Comparison of ENCODE assay signal across 1 cellular context in the genomic region with DNA sequence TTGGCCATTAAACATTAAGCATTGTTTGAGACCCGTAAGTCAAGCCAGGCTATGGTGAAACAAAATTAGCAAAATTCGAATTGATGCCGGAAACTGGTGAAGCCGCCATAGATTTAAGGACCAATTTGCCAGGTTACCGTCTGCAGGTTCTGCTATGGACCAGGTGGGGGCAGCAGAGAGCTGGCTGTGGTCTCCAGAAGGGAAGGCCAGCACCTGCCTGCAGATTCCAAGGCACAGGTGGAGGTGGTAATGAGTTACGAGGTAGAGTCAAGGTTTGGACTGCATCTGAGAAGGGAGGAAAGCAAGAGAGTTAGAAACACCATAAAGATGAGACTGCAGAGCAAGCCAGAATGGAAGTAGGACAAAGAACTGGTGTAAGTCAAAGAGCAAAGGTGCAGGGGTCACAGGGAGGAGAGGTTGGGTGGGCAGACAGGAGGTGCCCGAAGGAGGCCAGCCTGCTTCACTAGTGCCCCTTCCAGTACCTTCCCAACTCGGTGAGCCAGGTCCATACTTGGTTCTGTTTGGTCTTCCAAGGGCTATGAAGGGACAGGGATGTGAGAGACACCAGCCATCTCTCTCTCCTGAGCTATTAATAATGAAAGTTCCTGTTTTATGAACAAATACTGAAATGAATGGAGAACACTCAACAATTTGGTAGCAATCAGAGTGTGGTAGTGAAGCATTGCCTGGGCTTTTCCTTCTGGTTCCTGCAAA.
TF ChIP-seq lines count a peak whose summit lies in the region.

No MANE protein-coding gene starts in this region.

TF ChIP-seq in HepG2, 621 proteins besides CTCF, POLR2A, EP300 and RAD21 (continued from another document and continues in another):
- TF ChIP-seq, protein P1, sequence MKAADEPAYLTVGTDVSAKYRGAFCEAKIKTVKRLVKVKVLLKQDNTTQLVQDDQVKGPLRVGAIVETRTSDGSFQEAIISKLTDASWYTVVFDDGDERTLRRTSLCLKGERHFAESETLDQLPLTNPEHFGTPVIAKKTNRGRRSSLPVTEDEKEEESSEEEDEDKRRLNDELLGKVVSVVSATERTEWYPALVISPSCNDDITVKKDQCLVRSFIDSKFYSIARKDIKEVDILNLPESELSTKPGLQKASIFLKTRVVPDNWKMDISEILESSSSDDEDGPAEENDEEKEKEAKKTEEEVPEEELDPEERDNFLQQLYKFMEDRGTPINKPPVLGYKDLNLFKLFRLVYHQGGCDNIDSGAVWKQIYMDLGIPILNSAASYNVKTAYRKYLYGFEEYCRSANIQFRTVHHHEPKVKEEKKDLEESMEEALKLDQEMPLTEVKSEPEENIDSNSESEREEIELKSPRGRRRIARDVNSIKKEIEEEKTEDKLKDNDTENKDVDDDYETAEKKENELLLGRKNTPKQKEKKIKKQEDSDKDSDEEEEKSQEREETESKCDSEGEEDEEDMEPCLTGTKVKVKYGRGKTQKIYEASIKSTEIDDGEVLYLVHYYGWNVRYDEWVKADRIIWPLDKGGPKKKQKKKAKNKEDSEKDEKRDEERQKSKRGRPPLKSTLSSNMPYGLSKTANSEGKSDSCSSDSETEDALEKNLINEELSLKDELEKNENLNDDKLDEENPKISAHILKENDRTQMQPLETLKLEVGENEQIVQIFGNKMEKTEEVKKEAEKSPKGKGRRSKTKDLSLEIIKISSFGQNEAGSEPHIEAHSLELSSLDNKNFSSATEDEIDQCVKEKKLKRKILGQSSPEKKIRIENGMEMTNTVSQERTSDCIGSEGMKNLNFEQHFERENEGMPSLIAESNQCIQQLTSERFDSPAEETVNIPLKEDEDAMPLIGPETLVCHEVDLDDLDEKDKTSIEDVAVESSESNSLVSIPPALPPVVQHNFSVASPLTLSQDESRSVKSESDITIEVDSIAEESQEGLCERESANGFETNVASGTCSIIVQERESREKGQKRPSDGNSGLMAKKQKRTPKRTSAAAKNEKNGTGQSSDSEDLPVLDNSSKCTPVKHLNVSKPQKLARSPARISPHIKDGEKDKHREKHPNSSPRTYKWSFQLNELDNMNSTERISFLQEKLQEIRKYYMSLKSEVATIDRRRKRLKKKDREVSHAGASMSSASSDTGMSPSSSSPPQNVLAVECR (CRISPR knock-in tag; IDR thresholded peaks at IDR 0.05; ENCODE audit: borderline replicate concordance), result no peak; the same call in 1 of the 2 replicates
- TF ChIP-seq ZNF136 (CRISPR knock-in tag; IDR thresholded peaks at IDR 0.05; ENCODE audit: low read depth) (no peak), ZNF543 (CRISPR knock-in tag; IDR thresholded peaks at IDR 0.05) (no peak), ZC3H4 (CRISPR knock-in tag; IDR thresholded peaks at IDR 0.05; ENCODE audit: borderline replicate concordance) (no peak), NBN (conservative IDR thresholded peaks at IDR 0.05) (no peak), ZNF382 (CRISPR knock-in tag; IDR thresholded peaks at IDR 0.05; ENCODE audit: borderline replicate concordance) (no peak), GMEB1 (CRISPR knock-in tag; IDR thresholded peaks at IDR 0.05; ENCODE audit: borderline replicate concordance) (no peak), ZMAT5 (CRISPR knock-in tag; IDR thresholded peaks at IDR 0.05; ENCODE audit: borderline replicate concordance, low read depth) (no peak), ZMYM3 (CRISPR knock-in tag; IDR thresholded peaks at IDR 0.05) (no peak), ZNF34 (CRISPR knock-in tag; IDR thresholded peaks at IDR 0.05; ENCODE audit: borderline replicate concordance) (no peak), SOX5 (CRISPR knock-in tag; IDR thresholded peaks at IDR 0.05; ENCODE audit: borderline replicate concordance) (peak; percentile 39; the same call in 1 of the 2 replicates), ZBTB34 (CRISPR knock-in tag; IDR thresholded peaks at IDR 0.05) (no peak), CAMTA2 (CRISPR knock-in tag; IDR thresholded peaks at IDR 0.05; ENCODE audit: borderline replicate concordance) (no peak), ZNF460 (CRISPR knock-in tag; IDR thresholded peaks at IDR 0.05; ENCODE audit: borderline replicate concordance) (peak; percentile 19; the same call in 1 of the 2 replicates), ZBTB26 (CRISPR knock-in tag; IDR thresholded peaks at IDR 0.05; ENCODE audit: borderline replicate concordance) (no peak), JUNB (CRISPR knock-in tag; IDR thresholded peaks at IDR 0.05; ENCODE audit: borderline replicate concordance) (no peak; the same call in 1 of the 2 replicates), ZNF841 (CRISPR knock-in tag; IDR thresholded peaks at IDR 0.05; ENCODE audit: borderline replicate concordance) (no peak), SIN3A (IDR thresholded peaks at IDR 0.05; ENCODE audit: borderline replicate concordance, low read depth, low read length) (no peak), ZNF790 (CRISPR knock-in tag; IDR thresholded peaks at IDR 0.05; ENCODE audit: borderline replicate concordance) (no peak), ZNF256 (CRISPR knock-in tag; conservative IDR thresholded peaks at IDR 0.05) (no peak), ZNF772 (CRISPR knock-in tag; IDR thresholded peaks at IDR 0.05) (0 out of 2 replicates have a peak, but pooled peaks have one; percentile 43), PPARG (CRISPR knock-in tag; conservative IDR thresholded peaks at IDR 0.05) (peak; percentile 50; the same call in 1 of the 2 replicates), FOXA3 (CRISPR knock-in tag; IDR thresholded peaks at IDR 0.05) (no peak), NFKBIZ (CRISPR knock-in tag; IDR thresholded peaks at IDR 0.05) (no peak; the same call in 1 of the 2 replicates), ZNF580 (CRISPR knock-in tag; IDR thresholded peaks at IDR 0.05; ENCODE audit: borderline replicate concordance, low read depth) (peak; percentile 80; the same call in 1 of the 2 replicates), ZNF749 (CRISPR knock-in tag; IDR thresholded peaks at IDR 0.05; ENCODE audit: borderline replicate concordance) (no peak; the same call in 1 of the 2 replicates), ZSCAN12 (CRISPR knock-in tag; IDR thresholded peaks at IDR 0.05) (no peak), FOXC1 (CRISPR knock-in tag; IDR thresholded peaks at IDR 0.05; ENCODE audit: borderline replicate concordance) (no peak; the same call in 1 of the 2 replicates), ATF5 (CRISPR knock-in tag; IDR thresholded peaks at IDR 0.05; ENCODE audit: low read depth) (no peak), HINFP (CRISPR knock-in tag; IDR thresholded peaks at IDR 0.05; ENCODE audit: low read depth) (0 out of 2 replicates have a peak, but pooled peaks have one; percentile 42), ZNF546 (CRISPR knock-in tag; conservative IDR thresholded peaks at IDR 0.05) (no peak), FOSL2 (CRISPR knock-in tag; IDR thresholded peaks at IDR 0.05) (peak; percentile 49; the same call in 1 of the 2 replicates), ZMYM2 (CRISPR knock-in tag; IDR thresholded peaks at IDR 0.05) (no peak), ZNF441 (CRISPR knock-in tag; IDR thresholded peaks at IDR 0.05; ENCODE audit: borderline replicate concordance) (no peak)
- TF ChIP-seq, protein P2, sequence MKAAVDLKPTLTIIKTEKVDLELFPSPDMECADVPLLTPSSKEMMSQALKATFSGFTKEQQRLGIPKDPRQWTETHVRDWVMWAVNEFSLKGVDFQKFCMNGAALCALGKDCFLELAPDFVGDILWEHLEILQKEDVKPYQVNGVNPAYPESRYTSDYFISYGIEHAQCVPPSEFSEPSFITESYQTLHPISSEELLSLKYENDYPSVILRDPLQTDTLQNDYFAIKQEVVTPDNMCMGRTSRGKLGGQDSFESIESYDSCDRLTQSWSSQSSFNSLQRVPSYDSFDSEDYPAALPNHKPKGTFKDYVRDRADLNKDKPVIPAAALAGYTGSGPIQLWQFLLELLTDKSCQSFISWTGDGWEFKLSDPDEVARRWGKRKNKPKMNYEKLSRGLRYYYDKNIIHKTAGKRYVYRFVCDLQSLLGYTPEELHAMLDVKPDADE (CRISPR knock-in tag; IDR thresholded peaks at IDR 0.05), result no peak
- TF ChIP-seq, protein P3, sequence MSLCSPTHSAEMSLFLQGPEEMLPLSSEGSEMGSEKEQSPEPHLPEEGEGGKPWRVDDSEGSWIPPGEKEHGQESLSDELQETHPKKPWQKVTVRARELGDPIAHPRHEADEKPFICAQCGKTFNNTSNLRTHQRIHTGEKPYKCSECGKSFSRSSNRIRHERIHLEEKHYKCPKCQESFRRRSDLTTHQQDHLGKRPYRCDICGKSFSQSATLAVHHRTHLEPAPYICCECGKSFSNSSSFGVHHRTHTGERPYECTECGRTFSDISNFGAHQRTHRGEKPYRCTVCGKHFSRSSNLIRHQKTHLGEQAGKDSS (CRISPR knock-in tag; IDR thresholded peaks at IDR 0.05; ENCODE audit: borderline replicate concordance, low read depth), result peak; percentile 54; the same call in 1 of the 2 replicates
- TF ChIP-seq, protein P4, sequence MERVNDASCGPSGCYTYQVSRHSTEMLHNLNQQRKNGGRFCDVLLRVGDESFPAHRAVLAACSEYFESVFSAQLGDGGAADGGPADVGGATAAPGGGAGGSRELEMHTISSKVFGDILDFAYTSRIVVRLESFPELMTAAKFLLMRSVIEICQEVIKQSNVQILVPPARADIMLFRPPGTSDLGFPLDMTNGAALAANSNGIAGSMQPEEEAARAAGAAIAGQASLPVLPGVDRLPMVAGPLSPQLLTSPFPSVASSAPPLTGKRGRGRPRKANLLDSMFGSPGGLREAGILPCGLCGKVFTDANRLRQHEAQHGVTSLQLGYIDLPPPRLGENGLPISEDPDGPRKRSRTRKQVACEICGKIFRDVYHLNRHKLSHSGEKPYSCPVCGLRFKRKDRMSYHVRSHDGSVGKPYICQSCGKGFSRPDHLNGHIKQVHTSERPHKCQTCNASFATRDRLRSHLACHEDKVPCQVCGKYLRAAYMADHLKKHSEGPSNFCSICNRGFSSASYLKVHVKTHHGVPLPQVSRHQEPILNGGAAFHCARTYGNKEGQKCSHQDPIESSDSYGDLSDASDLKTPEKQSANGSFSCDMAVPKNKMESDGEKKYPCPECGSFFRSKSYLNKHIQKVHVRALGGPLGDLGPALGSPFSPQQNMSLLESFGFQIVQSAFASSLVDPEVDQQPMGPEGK (CRISPR knock-in tag; IDR thresholded peaks at IDR 0.05), result no peak
- TF ChIP-seq, protein P5, sequence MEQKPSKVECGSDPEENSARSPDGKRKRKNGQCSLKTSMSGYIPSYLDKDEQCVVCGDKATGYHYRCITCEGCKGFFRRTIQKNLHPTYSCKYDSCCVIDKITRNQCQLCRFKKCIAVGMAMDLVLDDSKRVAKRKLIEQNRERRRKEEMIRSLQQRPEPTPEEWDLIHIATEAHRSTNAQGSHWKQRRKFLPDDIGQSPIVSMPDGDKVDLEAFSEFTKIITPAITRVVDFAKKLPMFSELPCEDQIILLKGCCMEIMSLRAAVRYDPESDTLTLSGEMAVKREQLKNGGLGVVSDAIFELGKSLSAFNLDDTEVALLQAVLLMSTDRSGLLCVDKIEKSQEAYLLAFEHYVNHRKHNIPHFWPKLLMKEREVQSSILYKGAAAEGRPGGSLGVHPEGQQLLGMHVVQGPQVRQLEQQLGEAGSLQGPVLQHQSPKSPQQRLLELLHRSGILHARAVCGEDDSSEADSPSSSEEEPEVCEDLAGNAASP (CRISPR knock-in tag; IDR thresholded peaks at IDR 0.05; ENCODE audit: borderline replicate concordance), result peak; percentile 76; the same call in 1 of the 2 replicates
